In the genomic region with DNA sequence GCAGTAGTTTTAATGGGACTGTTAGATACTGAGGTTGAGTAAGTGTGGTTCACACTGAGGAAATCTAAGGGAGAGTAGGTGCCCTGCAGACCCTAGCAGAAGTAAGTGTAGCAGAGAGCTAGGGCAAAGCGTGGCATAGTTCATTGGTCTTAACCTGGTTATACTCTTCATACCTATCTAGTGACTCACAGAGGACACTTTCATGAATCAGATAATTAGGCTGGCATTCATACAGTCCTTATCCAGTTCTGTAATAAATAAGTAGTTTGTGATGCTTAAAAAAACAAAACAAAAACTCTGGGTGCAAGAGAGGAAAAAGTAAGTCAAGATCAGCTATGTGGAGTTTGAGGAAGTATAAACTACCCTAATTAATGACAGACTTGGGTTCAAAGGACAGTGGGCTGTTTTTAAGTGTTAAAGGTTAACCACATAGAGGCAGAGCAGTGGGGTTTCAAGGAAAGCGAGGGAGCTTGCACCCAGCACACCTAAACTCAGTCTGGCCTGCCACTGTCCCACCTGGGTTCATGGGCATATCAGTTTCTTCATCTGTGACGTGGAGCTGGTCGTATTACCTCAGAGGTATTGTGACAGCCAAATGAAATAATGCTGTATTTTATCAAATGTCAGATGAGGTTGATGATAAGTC, we compare ENCODE assay signal across 8 cellular contexts. TPM values are rescaled to one million over a fixed set of nuclear protein-coding genes. Genes with fewer than 3 reads are reported as not detected.
DNase-seq lines count a peak whose midpoint lies in the region; ATAC-seq and TF ChIP-seq lines count a peak whose summit lies in the region.

No MANE protein-coding gene starts in this region.

- peaks cover 16% of the 10 kb centered on the region for H3K79me1 ChIP-seq in mesendoderm (ENCODE audit: low read length)

- H3K79me2 ChIP-seq in mesendoderm (ENCODE audit: control insufficient read depth, insufficient read depth, low read length): peaks cover 14% of the 10 kb centered on the region

- H4K5ac ChIP-seq in mesendoderm (ENCODE audit: low read length): no peak overlapping the region

- H3K56ac ChIP-seq in mesendoderm (ENCODE audit: low read length): no peak overlapping the region

- no CpG with 5 or more reads among the region's 4 CpGs for WGBS in mesendoderm (ENCODE audit: extremely low coverage, insufficient coverage, low lambda C conversion rate)

- no peak overlapping the region for H3K4ac ChIP-seq in mesendoderm (ENCODE audit: low read depth, low read length)

- H2BK5ac ChIP-seq in mesendoderm (ENCODE audit: low read length): no peak overlapping the region

- no peak overlapping the region for H2BK120ac ChIP-seq in mesendoderm (ENCODE audit: low read depth, low read length)

- no peak for TF ChIP-seq CTCF in left ventricle myocardium inferior (IDR thresholded peaks at IDR 0.05; ENCODE audit: borderline replicate concordance)

- no peak overlapping the region for H3K23ac ChIP-seq in mesendoderm (ENCODE audit: low read length)

- no peak overlapping the region for H4K8ac ChIP-seq in mesendoderm (ENCODE audit: low read depth, low read length)

- H2BK15ac ChIP-seq in mesendoderm (replicated peaks; ENCODE audit: low read depth): no peak overlapping the region

- peak; percentile 29 for ATAC-seq in GM18511 (IDR thresholded peaks at IDR 0.05; ENCODE audit: unreplicated experiment)
- ATAC-seq in HG02870 (IDR thresholded peaks at IDR 0.05; ENCODE audit: unreplicated experiment): peak; percentile 8

- H3K36me3 ChIP-seq in mesendoderm (ENCODE audit: control insufficient read depth, insufficient read depth, low read length) (peaks cover 6% of the 10 kb centered on the region), left ventricle myocardium inferior (peaks cover 15% of the 10 kb centered on the region)

- H3K18ac ChIP-seq in mesendoderm (ENCODE audit: low read length): no peak overlapping the region

- no peak overlapping the region for H3K9ac ChIP-seq in mesendoderm (ENCODE audit: low read length)

- H3K4me2 ChIP-seq in mesendoderm (ENCODE audit: low read length): no peak overlapping the region

- H3K4me1 ChIP-seq in mesendoderm (ENCODE audit: control insufficient read depth, low read depth, low read length): peaks cover 4% of the 10 kb centered on the region
- peaks cover 65% of the 10 kb centered on the region for H3K4me1 ChIP-seq in left ventricle myocardium inferior

- intact Hi-C loops in posterior vena cava (cut with DNase I): no loop called here
- intact Hi-C loops in left ventricle myocardium inferior (cut with micrococcal nuclease): no loop called here

- no peaks in the 10 kb centered on the region for H3K9me3 ChIP-seq in left ventricle myocardium inferior (replicated peaks)

- no peaks in the 10 kb centered on the region for H3K27me3 ChIP-seq in mesendoderm (ENCODE audit: insufficient read depth, low read length, poor library complexity)
- no peaks in the 10 kb centered on the region for H3K27me3 ChIP-seq in left ventricle myocardium inferior (ENCODE audit: low read depth)

- H3K4me3 ChIP-seq in mesendoderm (ENCODE audit: low read length) (no peak overlapping the region), left ventricle myocardium inferior (no peak overlapping the region)

- no peak overlapping the region for H3K27ac ChIP-seq in mesendoderm (ENCODE audit: low read depth, low read length)
- no peak overlapping the region for H3K27ac ChIP-seq in left ventricle myocardium inferior (replicated peaks)

- no peak overlapping the region for H2AK5ac ChIP-seq in mesendoderm (ENCODE audit: low read length)

- DNase-seq in SW 1271 (lab: John Stamatoyannopoulos, UW) (peak; percentile 38 to 60), mesendoderm (peak; percentile 28), NCI-H2029 (lab: John Stamatoyannopoulos, UW) (no peak), posterior vena cava (ENCODE audit: low spot score) (no peak), activated gamma-delta T cell (lab: John Stamatoyannopoulos, UW) (no peak), left ventricle myocardium inferior (no peak)

RNA-seq across cellular contexts. Expression of a gene that starts 27.1 kb away (rescaled TPM):
- polyA plus RNA-seq in mesendoderm (2013, experiment 1 of 2): 10.1 TPM
- polyA plus RNA-seq in mesendoderm (2013, experiment 2 of 2): 9.7 TPM
- 10 to 100 TPM; 13.0 to 17.9 TPM for total RNA-seq in posterior vena cava
- 26.9 TPM for total RNA-seq in left ventricle myocardium inferior

Comparison
In these comparisons a context has a peak if more than half of its experiments do, and no peak if none do; other contexts are left out.
1. DNase-seq: peak in SW 1271 (2 of 2) and mesendoderm (single experiment); none in NCI-H2029 (single experiment), posterior vena cava (single experiment), activated gamma-delta T cell (single experiment) and left ventricle myocardium inferior (single experiment).